Comparison of ENCODE assay signal across 33 cellular contexts in genomic region chr4:147284935-147285334, GRCh38.
"Had no signal": no experiment of that assay in that cellular context is flagged by ENCODE, and none has a peak within 500 bp of the region (broad histone marks: within the 10 kb centered on the region; RNA-seq: fewer than 3 reads in every experiment).

No MANE protein-coding gene starts in this region.

- H3K4me1 Mint-ChIP-seq: activated B cell treated with CpG ODN at 0.5 μM for 24 hours; activated CD4-positive, alpha-beta T cell treated with anti-CD3 and anti-CD28 coated beads for 36 hours; activated CD4-positive, alpha-beta T cell treated with anti-CD3 and anti-CD28 coated beads, Interleukin-2, amount 10 ng/mL, durations not matched to agents 24 days and 14 days; activated CD8-positive, alpha-beta memory T cell treated with anti-CD3 and anti-CD28 coated beads, Interleukin-2, amount 10 ng/mL, durations not matched to agents 7 days and 5 days; activated naive CD4-positive, alpha-beta T cell treated with anti-CD3 and anti-CD28 coated beads, Interleukin-2, amount 10 ng/mL, durations not matched to agents 7 days and 5 days; activated naive CD8-positive, alpha-beta T cell treated with anti-CD3 and anti-CD28 coated beads, Interleukin-2, amount 10 ng/mL, durations not matched to agents 7 days and 5 days; brain; T-helper 17 cell had no signal

- H3K36me3 ChIP-seq: ascending aorta, gastroesophageal sphincter, heart right ventricle, WERI-Rb-1 had no signal

- H3K4me3 Mint-ChIP-seq: activated B cell treated with CpG ODN at 0.5 μM for 24 hours; activated CD4-positive, alpha-beta memory T cell treated with anti-CD3 and anti-CD28 coated beads for 36 hours; activated CD4-positive, alpha-beta T cell treated with anti-CD3 and anti-CD28 coated beads for 36 hours; activated CD4-positive, alpha-beta T cell treated with anti-CD3 and anti-CD28 coated beads, Interleukin-2, amount 10 ng/mL, durations not matched to agents 24 days and 14 days; activated CD8-positive, alpha-beta memory T cell treated with anti-CD3 and anti-CD28 coated beads, Interleukin-2, amount 10 ng/mL, durations not matched to agents 7 days and 5 days; activated CD8-positive, alpha-beta T cell treated with anti-CD3 and anti-CD28 coated beads, Interleukin-2, amount 10 ng/mL, durations not matched to agents 7 days and 5 days; activated naive CD4-positive, alpha-beta T cell treated with anti-CD3 and anti-CD28 coated beads, Interleukin-2, amount 10 ng/mL, durations not matched to agents 7 days and 5 days; activated naive CD8-positive, alpha-beta T cell treated with anti-CD3 and anti-CD28 coated beads, Interleukin-2, amount 10 ng/mL, durations not matched to agents 7 days and 5 days; activated T-cell treated with anti-CD3 and anti-CD28 coated beads, Interleukin-2, amount 50 U/mL, for 72 hours; brain; effector memory CD8-positive, alpha-beta T cell; T-helper 17 cell; T-helper 2 cell treated with Interferon-gamma antibody and Interleukin-4, amounts not matched to agents 5 μg/mL and 100 μg/mL, for 36 hours had no signal

- H2AFZ ChIP-seq: hepatocyte had no signal

- DNase-seq: activated B cell treated with CpG ODN at 0.5 μM for 24 hours; activated CD4-positive, alpha-beta memory T cell treated with anti-CD3 and anti-CD28 coated beads for 36 hours; activated CD4-positive, alpha-beta T cell treated with anti-CD3 and anti-CD28 coated beads for 36 hours; activated CD4-positive, alpha-beta T cell treated with anti-CD3 and anti-CD28 coated beads, Interleukin-2, amount 10 ng/mL, durations not matched to agents 24 days and 14 days; activated CD4-positive, CD25-positive, alpha-beta regulatory T cell treated with anti-CD3 and anti-CD28 coated beads, Interleukin-2, amount 50 U/mL, for 72 hours; activated CD8-positive, alpha-beta memory T cell treated with anti-CD3 and anti-CD28 coated beads, Interleukin-2, amount 10 ng/mL, durations not matched to agents 7 days and 5 days; activated CD8-positive, alpha-beta memory T cell treated with anti-CD3 and anti-CD28 coated beads, Interleukin-2, amount 50 U/mL, for 4 hours; activated CD8-positive, alpha-beta T cell treated with anti-CD3 and anti-CD28 coated beads, Interleukin-2, amount 10 ng/mL, durations not matched to agents 7 days and 5 days; activated gamma-delta T cell; activated naive CD4-positive, alpha-beta T cell; activated naive CD4-positive, alpha-beta T cell treated with anti-CD3 and anti-CD28 coated beads, Interleukin-2, amount 10 ng/mL, durations not matched to agents 7 days and 5 days; activated naive CD8-positive, alpha-beta T cell treated with anti-CD3 and anti-CD28 coated beads, Interleukin-2, amount 10 ng/mL, durations not matched to agents 7 days and 5 days; activated T-cell treated with anti-CD3 and anti-CD28 coated beads, Interleukin-2, amount 50 U/mL, for 1 hour; activated T-cell treated with anti-CD3 and anti-CD28 coated beads, Interleukin-2, amount 50 U/mL, for 72 hours; caudate nucleus; cortex of kidney; dermis blood vessel endothelial cell; effector CD4-positive, alpha-beta T cell; effector memory CD8-positive, alpha-beta T cell; foreskin melanocyte; heart right ventricle; T-helper 1 cell; T-helper 17 cell; T1000; WERI-Rb-1 had no signal

- H3K79me2 ChIP-seq: hepatocyte had no signal

- ATAC-seq: activated CD4-positive, alpha-beta T cell treated with anti-CD3 and anti-CD28 coated beads for 36 hours; activated CD8-positive, alpha-beta memory T cell treated with anti-CD3 and anti-CD28 coated beads, Interleukin-2, amount 10 ng/mL, durations not matched to agents 7 days and 5 days; activated CD8-positive, alpha-beta T cell treated with anti-CD3 and anti-CD28 coated beads, Interleukin-2, amount 10 ng/mL, durations not matched to agents 7 days and 5 days; activated naive CD4-positive, alpha-beta T cell treated with anti-CD3 and anti-CD28 coated beads, Interleukin-2, amount 50 U/mL, for 72 hours; activated T-cell treated with anti-CD3 and anti-CD28 coated beads, Interleukin-2, amount 50 U/mL, for 72 hours; effector memory CD8-positive, alpha-beta T cell; esophagus mucosa; gastroesophageal sphincter; heart right ventricle; T-helper 17 cell had no signal

- H3K27ac ChIP-seq: ascending aorta, gastroesophageal sphincter, heart right ventricle, hepatocyte, WERI-Rb-1 had no signal

- H3K4me1 ChIP-seq: ascending aorta, gastroesophageal sphincter, heart right ventricle had no signal

- H3K9me3 ChIP-seq: ascending aorta had no signal

- H3K36me3 Mint-ChIP-seq: activated CD4-positive, alpha-beta memory T cell treated with anti-CD3 and anti-CD28 coated beads for 36 hours; activated CD8-positive, alpha-beta memory T cell treated with anti-CD3 and anti-CD28 coated beads, Interleukin-2, amount 10 ng/mL, durations not matched to agents 7 days and 5 days; activated naive CD4-positive, alpha-beta T cell treated with anti-CD3 and anti-CD28 coated beads, Interleukin-2, amount 10 ng/mL, durations not matched to agents 7 days and 5 days; activated naive CD8-positive, alpha-beta T cell treated with anti-CD3 and anti-CD28 coated beads, Interleukin-2, amount 10 ng/mL, durations not matched to agents 7 days and 5 days; brain had no signal

- H3K4me3 ChIP-seq: ascending aorta, gastroesophageal sphincter, heart right ventricle, hepatocyte had no signal

- H3K27me3 ChIP-seq: ascending aorta, gastroesophageal sphincter, heart right ventricle, hepatocyte had no signal

- H3K27me3 Mint-ChIP-seq: activated B cell treated with CpG ODN at 0.5 μM for 24 hours; activated CD4-positive, alpha-beta memory T cell treated with anti-CD3 and anti-CD28 coated beads for 36 hours; activated CD4-positive, alpha-beta T cell treated with anti-CD3 and anti-CD28 coated beads for 36 hours; activated CD4-positive, alpha-beta T cell treated with anti-CD3 and anti-CD28 coated beads, Interleukin-2, amount 10 ng/mL, durations not matched to agents 24 days and 14 days; activated CD8-positive, alpha-beta memory T cell treated with anti-CD3 and anti-CD28 coated beads, Interleukin-2, amount 10 ng/mL, durations not matched to agents 7 days and 5 days; activated naive CD4-positive, alpha-beta T cell treated with anti-CD3 and anti-CD28 coated beads, Interleukin-2, amount 10 ng/mL, durations not matched to agents 7 days and 5 days; T-helper 17 cell had no signal

- H3K9me3 Mint-ChIP-seq: activated B cell treated with CpG ODN at 0.5 μM for 24 hours; activated CD4-positive, alpha-beta memory T cell treated with anti-CD3 and anti-CD28 coated beads for 36 hours; activated CD4-positive, alpha-beta T cell treated with anti-CD3 and anti-CD28 coated beads, Interleukin-2, amount 10 ng/mL, durations not matched to agents 24 days and 14 days; activated naive CD4-positive, alpha-beta T cell treated with anti-CD3 and anti-CD28 coated beads, Interleukin-2, amount 10 ng/mL, durations not matched to agents 7 days and 5 days; activated naive CD8-positive, alpha-beta T cell treated with anti-CD3 and anti-CD28 coated beads, Interleukin-2, amount 10 ng/mL, durations not matched to agents 7 days and 5 days; T-helper 2 cell treated with Interferon-gamma antibody and Interleukin-4, amounts not matched to agents 5 μg/mL and 100 μg/mL, for 36 hours had no signal

- H3K4me2 ChIP-seq: hepatocyte had no signal

- FAIRE-seq: colon had no signal
